Comparison of ENCODE assay signal across 14 cellular contexts in the genomic region with DNA sequence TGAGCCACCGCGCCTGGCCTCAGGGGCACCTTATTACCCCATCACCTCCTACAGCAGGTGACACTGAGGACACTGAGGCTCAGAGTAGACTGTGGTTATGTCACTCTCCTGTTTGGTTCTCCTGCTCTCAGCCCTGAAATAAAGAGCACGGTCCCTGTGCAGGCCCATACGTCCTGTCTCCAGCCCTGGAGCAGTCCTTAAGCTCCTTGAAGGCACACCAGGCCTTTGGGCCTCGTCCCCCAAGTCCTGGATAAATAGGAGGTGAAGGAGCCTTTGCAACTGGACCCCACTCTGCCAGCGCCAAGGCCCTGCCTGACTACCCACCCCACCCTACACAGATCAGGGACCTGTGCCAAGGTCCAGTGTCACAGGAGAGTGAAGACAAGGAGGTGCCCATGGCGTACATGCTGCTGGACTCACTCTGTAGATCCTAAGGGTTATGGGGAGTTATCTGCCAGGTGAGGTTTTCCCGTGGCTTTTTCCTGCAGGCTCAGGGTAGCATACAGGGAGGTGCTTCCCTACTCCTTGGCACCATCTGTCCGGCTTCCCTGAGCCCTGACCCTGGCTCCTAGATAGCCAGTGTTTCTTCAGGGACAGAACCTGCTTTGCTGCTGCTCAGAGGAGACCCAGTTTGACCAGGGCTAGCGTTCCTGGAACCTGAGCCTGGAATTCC.
DNase-seq lines count a peak whose midpoint lies in the region; ATAC-seq, FAIRE-seq and TF ChIP-seq lines count a peak whose summit lies in the region.
"Had no signal": no experiment of that assay in that cellular context is flagged by ENCODE, and none has a peak within 500 bp of the region (broad histone marks: within the 10 kb centered on the region; RNA-seq: fewer than 3 reads in every experiment).

No MANE protein-coding gene starts in this region.

- no peak overlapping the region for H3K4me3 ChIP-seq in SK-N-SH (ENCODE audit: low read depth in 2 of 2, low read length in 1 of 2)
- H3K4me3 ChIP-seq in bronchial epithelial cell (ENCODE audit: low read depth, low read length) = no peak overlapping the region
- H3K4me3 ChIP-seq in mucosa of descending colon = no peak overlapping the region

- ATAC-seq in SK-N-SH treated with all-trans-retinoic acid at 6 μM for 48 hours (no peak), mucosa of descending colon (peak; percentile 5), HG03135 (IDR thresholded peaks at IDR 0.05; ENCODE audit: unreplicated experiment) (no peak)

- intact Hi-C loops in mucosa of descending colon (cut with DNase I, micrococcal nuclease) = no loop called here

- CTCF ChIA-PET in SK-N-SH (lab: Yijun Ruan, JAX) = interaction anchor here (0.8 to 8.9 kb wide), 5 partner anchors 16 to 63 kb away, joined by 3 to 38 read pairs (median 8); no protein-coding TSS in a partner anchor

- peaks cover 14% of the 10 kb centered on the region; the same call in 1 of the 2 replicates for H4K20me1 ChIP-seq in SK-N-SH (ENCODE audit: insufficient read depth)

- 94% methylated on average over 10 of the region's 10 CpGs for WGBS in SK-N-SH (ENCODE audit: low lambda C conversion rate)

- H3K9me2 ChIP-seq in SK-N-SH = no peaks in the 10 kb centered on the region

- POLR2A ChIA-PET in SK-N-SH (lab: Yijun Ruan, JAX) = interaction anchor here (1.0 kb wide), 1 partner anchor 20 kb away, joined by 3 read pairs; no protein-coding TSS in a partner anchor

- peak; percentile 60 for FAIRE-seq in bronchial epithelial cell (lab: Jason Lieb, UNC)

- H3K4me2 ChIP-seq in SK-N-SH = peak overlapping the region; percentile 53; the same call in 1 of the 2 replicates

- no peaks in the 10 kb centered on the region for H3K27me3 ChIP-seq in SK-N-SH (ENCODE audit: insufficient read depth)
- no peaks in the 10 kb centered on the region for H3K27me3 ChIP-seq in bronchial epithelial cell (ENCODE audit: control insufficient read depth, insufficient read depth, low read length)

- no peak for TF ChIP-seq EP300 in SK-N-SH (IDR thresholded peaks at IDR 0.05; ENCODE audit: borderline replicate concordance in 1 of 2, low read depth in 1 of 2, low read length in 1 of 2)

- H3K4me1 ChIP-seq in SK-N-SH (ENCODE audit: control insufficient read depth in 1 of 2, insufficient read depth in 2 of 2, low read depth in 1 of 2, low read length in 1 of 2) = peaks cover 48 to 65% of the 10 kb centered on the region in 2 experiments
- peaks cover 47% of the 10 kb centered on the region for H3K4me1 ChIP-seq in mucosa of descending colon (ENCODE audit: low read depth)

- peaks cover 91% of the 10 kb centered on the region for H3K79me2 ChIP-seq in SK-N-SH (ENCODE audit: insufficient read depth)

- no peak overlapping the region for H2AFZ ChIP-seq in SK-N-SH (ENCODE audit: low read depth)

- TF ChIP-seq CTCF in SK-N-SH (IDR thresholded peaks at IDR 0.05) = no peak
- TF ChIP-seq CTCF in bronchial epithelial cell (IDR thresholded peaks at IDR 0.05; ENCODE audit: insufficient read depth, low read length, severe bottlenecking) = no peak
- TF ChIP-seq CTCF in mucosa of descending colon (IDR thresholded peaks at IDR 0.05) = no peak

- no peak overlapping the region for H3K9ac ChIP-seq in SK-N-SH

- H3F3A ChIP-seq in SK-N-SH (replicated peaks; ENCODE audit: insufficient read depth) = peaks cover 15% of the 10 kb centered on the region

- DNase-seq in SK-N-SH (no peak), bronchial epithelial cell (ENCODE audit: low read depth) (no peak), mucosa of descending colon (no peak), H4 (ENCODE audit: low spot score) (no peak), NCI-H1694 (lab: John Stamatoyannopoulos, UW) (no peak)
- DNase-seq: activated T-cell treated with anti-CD3 and anti-CD28 coated beads, Interleukin-2, amount 50 U/mL, for 48 hours; effector memory CD4-positive, alpha-beta T cell; GF-D8; NCI-H446 treated with DMSO at 0.1 percent for 48 hours; stimulated activated CD4-positive, alpha-beta T cell treated with anti-CD3 and anti-CD28 coated beads, Interleukin-15, amount 100 ng/mL, for 24 hours had no signal

- H3K9me3 ChIP-seq in SK-N-SH (no peaks in the 10 kb centered on the region), mucosa of descending colon (no peaks in the 10 kb centered on the region)

- H3K36me3 ChIP-seq in SK-N-SH (replicated peaks in 1 of 2; ENCODE audit: control insufficient read depth in 1 of 2, insufficient read depth in 2 of 2, low read length in 1 of 2) = no peaks in the 10 kb centered on the region
- H3K36me3 ChIP-seq in bronchial epithelial cell (ENCODE audit: control insufficient read depth, insufficient read depth, low read length) = peaks cover 10% of the 10 kb centered on the region
- H3K36me3 ChIP-seq in mucosa of descending colon (ENCODE audit: low read depth) = no peaks in the 10 kb centered on the region

- peak overlapping the region in 1 of 2 experiments; percentile 63; a peak in 1 of 4 replicates for H3K27ac ChIP-seq in SK-N-SH (ENCODE audit: low read depth in 2 of 2, low read length in 1 of 2)
- peak overlapping the region; percentile 62 for H3K27ac ChIP-seq in temporal lobe (ENCODE audit: low read depth, low read length)
- H3K27ac ChIP-seq: 22Rv1 had no signal

- TF ChIP-seq RAD21 in SK-N-SH (IDR thresholded peaks at IDR 0.05; ENCODE audit: low read length) = no peak

TF ChIP-seq in SK-N-SH, 30 proteins besides CTCF, POLR2A, EP300 and RAD21 (continues in another document):
- TF ChIP-seq NFIC (IDR thresholded peaks at IDR 0.05; ENCODE audit: borderline replicate concordance) = no peak
- TF ChIP-seq SIN3A (IDR thresholded peaks at IDR 0.05; ENCODE audit: borderline replicate concordance, low read depth, low read length) = no peak
- no peak for TF ChIP-seq MEF2A (IDR thresholded peaks at IDR 0.05; ENCODE audit: borderline replicate concordance, low read depth)
- TF ChIP-seq TAF1 (IDR thresholded peaks at IDR 0.05; ENCODE audit: borderline replicate concordance, low read depth, low read length) = no peak
- TF ChIP-seq FOXM1 (IDR thresholded peaks at IDR 0.05; ENCODE audit: low read depth) = no peak
- TF ChIP-seq, protein P1, sequence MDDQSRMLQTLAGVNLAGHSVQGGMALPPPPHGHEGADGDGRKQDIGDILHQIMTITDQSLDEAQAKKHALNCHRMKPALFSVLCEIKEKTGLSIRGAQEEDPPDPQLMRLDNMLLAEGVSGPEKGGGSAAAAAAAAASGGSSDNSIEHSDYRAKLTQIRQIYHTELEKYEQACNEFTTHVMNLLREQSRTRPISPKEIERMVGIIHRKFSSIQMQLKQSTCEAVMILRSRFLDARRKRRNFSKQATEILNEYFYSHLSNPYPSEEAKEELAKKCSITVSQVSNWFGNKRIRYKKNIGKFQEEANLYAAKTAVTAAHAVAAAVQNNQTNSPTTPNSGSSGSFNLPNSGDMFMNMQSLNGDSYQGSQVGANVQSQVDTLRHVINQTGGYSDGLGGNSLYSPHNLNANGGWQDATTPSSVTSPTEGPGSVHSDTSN (IDR thresholded peaks at IDR 0.05) = no peak

TF ChIP-seq in SK-N-SH treated with all-trans-retinoic acid at 6 μM for 48 hours, 23 proteins besides CTCF, POLR2A, EP300 and RAD21 (continues in another document):
- TF ChIP-seq ZC3H10 (CRISPR knock-in tag; IDR thresholded peaks at IDR 0.05) = no peak
- TF ChIP-seq ZNF565 (CRISPR knock-in tag; conservative IDR thresholded peaks at IDR 0.05; ENCODE audit: low read depth) = no peak
- TF ChIP-seq ZNF70 (CRISPR knock-in tag; IDR thresholded peaks at IDR 0.05) = no peak
- TF ChIP-seq TCF4 (CRISPR knock-in tag; IDR thresholded peaks at IDR 0.05; ENCODE audit: borderline replicate concordance) = no peak
- TF ChIP-seq ESRRG (CRISPR knock-in tag; IDR thresholded peaks at IDR 0.05) = no peak
- TF ChIP-seq OSR1 (CRISPR knock-in tag; IDR thresholded peaks at IDR 0.05) = no peak
- no peak for TF ChIP-seq ZNF8 (CRISPR knock-in tag; IDR thresholded peaks at IDR 0.05)
- TF ChIP-seq, protein P2, sequence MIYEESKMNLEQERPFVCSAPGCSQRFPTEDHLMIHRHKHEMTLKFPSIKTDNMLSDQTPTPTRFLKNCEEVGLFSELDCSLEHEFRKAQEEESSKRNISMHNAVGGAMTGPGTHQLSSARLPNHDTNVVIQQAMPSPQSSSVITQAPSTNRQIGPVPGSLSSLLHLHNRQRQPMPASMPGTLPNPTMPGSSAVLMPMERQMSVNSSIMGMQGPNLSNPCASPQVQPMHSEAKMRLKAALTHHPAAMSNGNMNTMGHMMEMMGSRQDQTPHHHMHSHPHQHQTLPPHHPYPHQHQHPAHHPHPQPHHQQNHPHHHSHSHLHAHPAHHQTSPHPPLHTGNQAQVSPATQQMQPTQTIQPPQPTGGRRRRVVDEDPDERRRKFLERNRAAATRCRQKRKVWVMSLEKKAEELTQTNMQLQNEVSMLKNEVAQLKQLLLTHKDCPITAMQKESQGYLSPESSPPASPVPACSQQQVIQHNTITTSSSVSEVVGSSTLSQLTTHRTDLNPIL (CRISPR knock-in tag; IDR thresholded peaks at IDR 0.05; ENCODE audit: low read depth) = no peak
- no peak for TF ChIP-seq GLIS3 (CRISPR knock-in tag; IDR thresholded peaks at IDR 0.05)
- no peak for TF ChIP-seq ISL1 (CRISPR knock-in tag; IDR thresholded peaks at IDR 0.05)
- TF ChIP-seq ZFP3 (CRISPR knock-in tag; IDR thresholded peaks at IDR 0.05) = no peak
- TF ChIP-seq, protein P3, sequence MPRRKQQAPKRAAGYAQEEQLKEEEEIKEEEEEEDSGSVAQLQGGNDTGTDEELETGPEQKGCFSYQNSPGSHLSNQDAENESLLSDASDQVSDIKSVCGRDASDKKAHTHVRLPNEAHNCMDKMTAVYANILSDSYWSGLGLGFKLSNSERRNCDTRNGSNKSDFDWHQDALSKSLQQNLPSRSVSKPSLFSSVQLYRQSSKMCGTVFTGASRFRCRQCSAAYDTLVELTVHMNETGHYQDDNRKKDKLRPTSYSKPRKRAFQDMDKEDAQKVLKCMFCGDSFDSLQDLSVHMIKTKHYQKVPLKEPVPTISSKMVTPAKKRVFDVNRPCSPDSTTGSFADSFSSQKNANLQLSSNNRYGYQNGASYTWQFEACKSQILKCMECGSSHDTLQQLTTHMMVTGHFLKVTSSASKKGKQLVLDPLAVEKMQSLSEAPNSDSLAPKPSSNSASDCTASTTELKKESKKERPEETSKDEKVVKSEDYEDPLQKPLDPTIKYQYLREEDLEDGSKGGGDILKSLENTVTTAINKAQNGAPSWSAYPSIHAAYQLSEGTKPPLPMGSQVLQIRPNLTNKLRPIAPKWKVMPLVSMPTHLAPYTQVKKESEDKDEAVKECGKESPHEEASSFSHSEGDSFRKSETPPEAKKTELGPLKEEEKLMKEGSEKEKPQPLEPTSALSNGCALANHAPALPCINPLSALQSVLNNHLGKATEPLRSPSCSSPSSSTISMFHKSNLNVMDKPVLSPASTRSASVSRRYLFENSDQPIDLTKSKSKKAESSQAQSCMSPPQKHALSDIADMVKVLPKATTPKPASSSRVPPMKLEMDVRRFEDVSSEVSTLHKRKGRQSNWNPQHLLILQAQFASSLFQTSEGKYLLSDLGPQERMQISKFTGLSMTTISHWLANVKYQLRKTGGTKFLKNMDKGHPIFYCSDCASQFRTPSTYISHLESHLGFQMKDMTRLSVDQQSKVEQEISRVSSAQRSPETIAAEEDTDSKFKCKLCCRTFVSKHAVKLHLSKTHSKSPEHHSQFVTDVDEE (CRISPR knock-in tag; IDR thresholded peaks at IDR 0.05) = no peak
- no peak for TF ChIP-seq CSDC2 (CRISPR knock-in tag; IDR thresholded peaks at IDR 0.05)
- TF ChIP-seq ZFP30 (CRISPR knock-in tag; IDR thresholded peaks at IDR 0.05) = no peak
